In the genomic region with DNA sequence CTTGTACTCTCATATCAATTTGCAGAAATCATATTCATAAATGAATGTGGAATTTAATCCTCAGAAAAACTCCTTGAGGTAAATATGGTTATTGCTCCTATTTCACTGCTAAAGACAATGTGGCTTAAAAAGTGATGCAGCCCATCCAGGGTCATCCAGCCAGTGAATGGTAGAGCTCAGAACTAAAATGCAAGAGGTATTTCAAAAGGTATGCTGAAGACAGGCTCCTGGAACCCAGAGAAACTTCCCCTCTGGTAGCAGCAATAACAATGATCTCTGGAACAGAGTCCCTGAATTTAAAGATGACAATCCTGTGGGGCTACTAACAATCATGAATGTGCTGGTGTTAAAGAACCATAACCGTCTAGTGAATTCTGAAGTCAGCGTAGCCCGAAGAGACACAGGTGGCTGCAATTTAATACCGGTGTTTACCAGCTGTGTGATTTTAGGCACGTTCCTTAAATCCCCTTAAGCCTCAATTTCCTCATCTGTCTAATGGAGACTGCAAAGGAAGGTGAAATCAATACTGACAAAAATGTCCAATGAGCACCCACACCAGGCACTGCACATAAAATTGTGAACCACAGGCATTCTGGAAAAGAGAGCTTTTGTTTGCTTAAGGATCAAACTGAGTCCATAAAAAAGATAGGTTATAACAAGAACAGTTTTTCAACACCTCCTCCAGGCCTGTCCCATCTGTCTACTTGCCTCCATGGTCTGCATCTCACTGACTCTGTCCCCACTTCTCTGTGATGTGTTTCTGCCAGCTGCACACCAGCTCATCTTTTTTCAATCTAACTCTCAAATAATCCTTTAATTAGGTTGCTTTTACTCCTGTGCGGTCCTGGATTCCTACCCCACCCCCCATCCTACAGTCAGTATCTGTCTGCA, we compare ENCODE assay signal across 16 cellular contexts. TPM values are rescaled to one million over a fixed set of nuclear protein-coding genes. Genes with fewer than 3 reads are reported as not detected.
DNase-seq lines count a peak whose midpoint lies in the region; ATAC-seq and TF ChIP-seq lines count a peak whose summit lies in the region.
"Had no signal": no experiment of that assay in that cellular context is flagged by ENCODE, and none has a peak within 500 bp of the region (broad histone marks: within the 10 kb centered on the region; RNA-seq: fewer than 3 reads in every experiment).

No MANE protein-coding gene starts in this region.

- H3K79me2 ChIP-seq in OCI-LY1 (ENCODE audit: insufficient read depth, low read length) (peaks cover 51% of the 10 kb centered on the region), hepatocyte (peaks cover 41% of the 10 kb centered on the region)

- H3K27me3 ChIP-seq in OCI-LY1 (ENCODE audit: insufficient read depth, low read length) = no peaks in the 10 kb centered on the region
- H3K27me3 ChIP-seq in hepatocyte = no peaks in the 10 kb centered on the region

- H3F3A ChIP-seq in OCI-LY1 (ENCODE audit: insufficient read depth, low read length) = no peaks in the 10 kb centered on the region

- H3K9me2 ChIP-seq in OCI-LY1 (ENCODE audit: low read depth, low read length) (no peaks in the 10 kb centered on the region), hepatocyte (replicated peaks; ENCODE audit: insufficient read depth) (no peaks in the 10 kb centered on the region)

- H3K9me3 ChIP-seq in OCI-LY1 (ENCODE audit: low read length) (no peaks in the 10 kb centered on the region), hepatocyte (ENCODE audit: low read depth) (no peaks in the 10 kb centered on the region)

- H3K27ac Mint-ChIP-seq in HFFc6 = peak overlapping the region; percentile 32; the same call in 1 of the 2 replicates
- H3K27ac Mint-ChIP-seq: activated naive CD4-positive, alpha-beta T cell treated with anti-CD3 and anti-CD28 coated beads, Interleukin-2, amount 10 ng/mL, durations not matched to agents 7 days and 5 days had no signal

- peaks cover 19% of the 10 kb centered on the region for H3K4me1 Mint-ChIP-seq in HFFc6 (ENCODE audit: low read depth)

- no peaks in the 10 kb centered on the region for H3K9me3 Mint-ChIP-seq in HFFc6
- H3K9me3 Mint-ChIP-seq: activated naive CD4-positive, alpha-beta T cell treated with anti-CD3 and anti-CD28 coated beads, Interleukin-2, amount 10 ng/mL, durations not matched to agents 7 days and 5 days had no signal

- peak overlapping the region; percentile 86 for H3K27ac ChIP-seq in OCI-LY1 (ENCODE audit: low read depth, low read length, poor library complexity, severe bottlenecking)
- no peak overlapping the region for H3K27ac ChIP-seq in hepatocyte

- H4K20me1 ChIP-seq in OCI-LY1 (ENCODE audit: insufficient read depth, low read length) = no peaks in the 10 kb centered on the region
- H4K20me1 ChIP-seq in hepatocyte (ENCODE audit: insufficient read depth, poor library complexity, severe bottlenecking) = no peaks in the 10 kb centered on the region

- peak overlapping the region; percentile 55 for H3K4me2 ChIP-seq in OCI-LY1 (ENCODE audit: low read length)
- peak overlapping the region; percentile 26 for H3K4me2 ChIP-seq in hepatocyte
- H3K4me2 ChIP-seq: smooth muscle cell had no signal

- intact Hi-C loops in head of caudate nucleus (cut with DNase I) = no loop called here

- H3K36me3 Mint-ChIP-seq in HFFc6 (ENCODE audit: low read depth) = peaks cover 7% of the 10 kb centered on the region

- H3K4me3 ChIP-seq in OCI-LY1 (ENCODE audit: low read depth, low read length, poor library complexity, severe bottlenecking) (peak overlapping the region; percentile 29), hepatocyte (no peak overlapping the region)
- H3K4me3 ChIP-seq: smooth muscle cell had no signal

- WGBS in hepatocyte (ENCODE audit: low lambda C conversion rate, missing lambda C conversion rate) = 55% methylated on average over 6 of the region's 6 CpGs

- no peak overlapping the region for H3K4me3 Mint-ChIP-seq in HFFc6
- H3K4me3 Mint-ChIP-seq: activated naive CD4-positive, alpha-beta T cell treated with anti-CD3 and anti-CD28 coated beads, Interleukin-2, amount 10 ng/mL, durations not matched to agents 7 days and 5 days had no signal

- no peaks in the 10 kb centered on the region for H3K27me3 Mint-ChIP-seq in HFFc6 (ENCODE audit: insufficient read depth)
- H3K27me3 Mint-ChIP-seq: activated naive CD4-positive, alpha-beta T cell treated with anti-CD3 and anti-CD28 coated beads, Interleukin-2, amount 10 ng/mL, durations not matched to agents 7 days and 5 days had no signal

- peaks cover 73% of the 10 kb centered on the region for H3K4me1 ChIP-seq in OCI-LY1 (ENCODE audit: insufficient read depth, low read length, severe bottlenecking)
- H3K4me1 ChIP-seq in hepatocyte (ENCODE audit: insufficient read depth) = peaks cover 10% of the 10 kb centered on the region

- peak overlapping the region; percentile 27; the same call in 1 of the 2 replicates for H3K9ac ChIP-seq in OCI-LY1 (ENCODE audit: low read length)

- peaks cover 22% of the 10 kb centered on the region for H3K36me3 ChIP-seq in OCI-LY1 (ENCODE audit: insufficient read depth, low read length)
- no peaks in the 10 kb centered on the region for H3K36me3 ChIP-seq in hepatocyte (replicated peaks; ENCODE audit: insufficient read depth, low read depth)

- peak; percentile 72 for DNase-seq in DMS 273 (lab: John Stamatoyannopoulos, UW; ENCODE audit: unreplicated experiment)
- DNase-seq in HFFc6 = no peak
- no peak for DNase-seq in hepatocyte (ENCODE audit: low spot score)
- no peak for DNase-seq in head of caudate nucleus
- no peak for DNase-seq in iPS-NIHi11 (ENCODE audit: low spot score)
- DNase-seq: activated CD8-positive, alpha-beta memory T cell treated with anti-CD3 and anti-CD28 coated beads, Interleukin-2, amount 50 U/mL, for 4 hours; activated naive CD4-positive, alpha-beta T cell treated with anti-CD3 and anti-CD28 coated beads, Interleukin-2, amount 10 ng/mL, durations not matched to agents 7 days and 5 days; cortex of kidney; erythroblast; kidney glomerular epithelial cell; stimulated activated naive CD4-positive, alpha-beta T cell treated with Interleukin-2 at 50 U/mL for 16 hours; T-helper 1 cell had no signal

- ATAC-seq in GM21526 (IDR thresholded peaks at IDR 0.05; ENCODE audit: low FRiP score, unreplicated experiment) (no peak), GM21367 (IDR thresholded peaks at IDR 0.05; ENCODE audit: unreplicated experiment) (no peak)

- H2AFZ ChIP-seq in OCI-LY1 (ENCODE audit: low read length) = no peak overlapping the region
- H2AFZ ChIP-seq in hepatocyte = no peak overlapping the region

- TF ChIP-seq CTCF in HFFc6 (IDR thresholded peaks at IDR 0.05) (no peak), OCI-LY1 (IDR thresholded peaks at IDR 0.05; ENCODE audit: low read length) (no peak), hepatocyte (IDR thresholded peaks at IDR 0.05; ENCODE audit: poor library complexity) (no peak)

RNA-seq across cellular contexts. Expression of a gene that starts 10.5 kb away (rescaled TPM):
- 10 to 100 TPM; 60.7 to 75.5 (median 68.7) TPM for total RNA-seq in HFFc6 (2021; fragmentation: NEBNext Ultra II Directional; extraction: Animal tissue kit (Norgen Biotek cat#: 25700))
- 41.2 and 41.5 TPM in 2 replicates for total RNA-seq in hepatocyte
- polyA plus RNA-seq in hepatocyte = 51.2 and 52.1 TPM in 2 replicates

RNA-seq across cellular contexts. Expression of a gene that starts 18.7 kb away (rescaled TPM):
- total RNA-seq in HFFc6 (2021; fragmentation: NEBNext Ultra II Directional; extraction: Animal tissue kit (Norgen Biotek cat#: 25700)) = 10 to 100 TPM; 36.1 to 41.4 (median 40.1) TPM
- total RNA-seq in hepatocyte = 56.9 and 68.6 TPM in 2 replicates
- polyA plus RNA-seq in hepatocyte = 30.6 and 33.4 TPM in 2 replicates
